Comparison of ENCODE assay signal across 8 cellular contexts in genomic region chr12:50388793-50389192, GRCh38. TPM values are rescaled to one million over a fixed set of nuclear protein-coding genes. Genes with fewer than 3 reads are reported as not detected.
"Had no signal": no experiment of that assay in that cellular context is flagged by ENCODE, and none has a peak within 500 bp of the region (broad histone marks: within the 10 kb centered on the region; RNA-seq: fewer than 3 reads in every experiment).

No MANE protein-coding gene starts in this region.

RNA-seq across cellular contexts. Expression of gene FAM186A, which starts 7.6 kb away (rescaled TPM):
- total RNA-seq: HT-29, LHCN-M2, NCI-H460, PC-9, Peyer's patch, Right ventricle myocardium inferior, RPMI7951 had no signal
- polyA plus RNA-seq: IgD-negative memory B cell had no signal
